ENCODE assay signal across 1 cellular context in the genomic region with DNA sequence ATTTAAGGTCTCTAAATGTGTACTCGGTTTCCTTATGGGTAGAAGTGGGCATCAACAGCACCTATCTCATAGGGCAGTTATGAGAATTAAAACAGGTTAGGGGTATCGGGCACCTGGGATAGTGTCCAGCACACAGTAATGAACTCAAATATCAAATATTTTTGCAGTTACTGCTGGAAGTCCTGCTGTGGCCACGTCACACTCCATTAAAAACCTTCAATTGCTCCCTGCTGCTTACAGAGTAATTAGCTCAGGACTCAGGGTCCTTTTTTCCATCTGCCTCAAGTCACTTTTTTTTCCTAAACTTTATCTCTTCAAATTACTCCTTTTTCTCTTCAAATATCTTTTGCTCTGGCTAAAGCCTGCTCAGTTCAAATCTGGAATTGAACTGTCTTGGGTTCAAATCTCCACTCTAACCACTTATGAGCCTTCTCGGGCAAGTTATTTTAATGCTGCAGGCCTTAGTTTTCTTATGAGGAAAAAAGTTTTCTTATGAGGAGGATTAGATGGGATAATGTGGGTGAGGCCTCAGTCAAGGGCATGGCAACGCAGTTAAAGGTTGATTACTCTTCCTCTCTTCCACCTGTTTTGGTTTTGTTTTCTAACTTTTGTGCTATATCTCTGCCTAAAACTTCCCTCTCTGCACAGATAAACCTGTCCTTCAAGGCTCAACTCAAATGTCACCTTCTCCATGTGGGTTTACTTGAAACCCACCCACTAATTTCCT.
TF ChIP-seq lines count a peak whose summit lies in the region.

No MANE protein-coding gene starts in this region.

TF ChIP-seq in HepG2, 621 proteins besides CTCF, POLR2A, EP300 and RAD21 (continued from another document):
- TF ChIP-seq CEBPB (IDR thresholded peaks at IDR 0.05; ENCODE audit: borderline replicate concordance, low read depth, low read length) = no peak
- TF ChIP-seq ZSCAN12 (CRISPR knock-in tag; IDR thresholded peaks at IDR 0.05) = 0 out of 2 replicates have a peak, but pooled peaks have one; percentile 10
- no peak for TF ChIP-seq ZHX1 (CRISPR knock-in tag; IDR thresholded peaks at IDR 0.05; ENCODE audit: low read depth)
- no peak for TF ChIP-seq ZNF550 (CRISPR knock-in tag; IDR thresholded peaks at IDR 0.05; ENCODE audit: borderline replicate concordance)
- TF ChIP-seq TARDBP (CRISPR knock-in tag; IDR thresholded peaks at IDR 0.05) = no peak
- TF ChIP-seq, protein P1, sequence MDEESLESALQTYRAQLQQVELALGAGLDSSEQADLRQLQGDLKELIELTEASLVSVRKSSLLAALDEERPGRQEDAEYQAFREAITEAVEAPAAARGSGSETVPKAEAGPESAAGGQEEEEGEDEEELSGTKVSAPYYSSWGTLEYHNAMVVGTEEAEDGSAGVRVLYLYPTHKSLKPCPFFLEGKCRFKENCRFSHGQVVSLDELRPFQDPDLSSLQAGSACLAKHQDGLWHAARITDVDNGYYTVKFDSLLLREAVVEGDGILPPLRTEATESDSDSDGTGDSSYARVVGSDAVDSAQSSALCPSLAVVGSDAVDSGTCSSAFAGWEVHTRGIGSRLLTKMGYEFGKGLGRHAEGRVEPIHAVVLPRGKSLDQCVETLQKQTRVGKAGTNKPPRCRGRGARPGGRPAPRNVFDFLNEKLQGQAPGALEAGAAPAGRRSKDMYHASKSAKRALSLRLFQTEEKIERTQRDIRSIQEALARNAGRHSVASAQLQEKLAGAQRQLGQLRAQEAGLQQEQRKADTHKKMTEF (CRISPR knock-in tag; IDR thresholded peaks at IDR 0.05) = no peak
- TF ChIP-seq XRCC5 (optimal IDR thresholded peaks at IDR 0.05; ENCODE audit: low read length) = no peak
- no peak for TF ChIP-seq ZFP82 (CRISPR knock-in tag; IDR thresholded peaks at IDR 0.05; ENCODE audit: borderline replicate concordance)
- no peak for TF ChIP-seq ZIK1 (CRISPR knock-in tag; IDR thresholded peaks at IDR 0.05; ENCODE audit: borderline replicate concordance, low read depth)
- no peak for TF ChIP-seq UBTF (CRISPR knock-in tag; IDR thresholded peaks at IDR 0.05)
- no peak for TF ChIP-seq CREM (IDR thresholded peaks at IDR 0.05)
- TF ChIP-seq CREM (CRISPR knock-in tag; IDR thresholded peaks at IDR 0.05) = no peak
- TF ChIP-seq, protein P2, sequence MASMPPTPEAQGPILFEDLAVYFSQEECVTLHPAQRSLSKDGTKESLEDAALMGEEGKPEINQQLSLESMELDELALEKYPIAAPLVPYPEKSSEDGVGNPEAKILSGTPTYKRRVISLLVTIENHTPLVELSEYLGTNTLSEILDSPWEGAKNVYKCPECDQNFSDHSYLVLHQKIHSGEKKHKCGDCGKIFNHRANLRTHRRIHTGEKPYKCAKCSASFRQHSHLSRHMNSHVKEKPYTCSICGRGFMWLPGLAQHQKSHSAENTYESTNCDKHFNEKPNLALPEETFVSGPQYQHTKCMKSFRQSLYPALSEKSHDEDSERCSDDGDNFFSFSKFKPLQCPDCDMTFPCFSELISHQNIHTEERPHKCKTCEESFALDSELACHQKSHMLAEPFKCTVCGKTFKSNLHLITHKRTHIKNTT (CRISPR knock-in tag; IDR thresholded peaks at IDR 0.05) = no peak
- TF ChIP-seq KMT2A (CRISPR knock-in tag; IDR thresholded peaks at IDR 0.05) = no peak
- TF ChIP-seq PRPF4 (IDR thresholded peaks at IDR 0.05; ENCODE audit: low read depth, low read length, poor library complexity, severe bottlenecking) = no peak
- TF ChIP-seq GFI1 (CRISPR knock-in tag; IDR thresholded peaks at IDR 0.05; ENCODE audit: borderline replicate concordance) = 0 out of 2 replicates have a peak, but pooled peaks have one; percentile 13
- TF ChIP-seq, protein P3, sequence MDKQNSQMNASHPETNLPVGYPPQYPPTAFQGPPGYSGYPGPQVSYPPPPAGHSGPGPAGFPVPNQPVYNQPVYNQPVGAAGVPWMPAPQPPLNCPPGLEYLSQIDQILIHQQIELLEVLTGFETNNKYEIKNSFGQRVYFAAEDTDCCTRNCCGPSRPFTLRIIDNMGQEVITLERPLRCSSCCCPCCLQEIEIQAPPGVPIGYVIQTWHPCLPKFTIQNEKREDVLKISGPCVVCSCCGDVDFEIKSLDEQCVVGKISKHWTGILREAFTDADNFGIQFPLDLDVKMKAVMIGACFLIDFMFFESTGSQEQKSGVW (CRISPR knock-in tag; IDR thresholded peaks at IDR 0.05; ENCODE audit: borderline replicate concordance) = no peak
- TF ChIP-seq HOXA3 (CRISPR knock-in tag; IDR thresholded peaks at IDR 0.05) = no peak
- 0 out of 2 replicates have a peak, but pooled peaks have one; percentile 33 for TF ChIP-seq ONECUT2 (CRISPR knock-in tag; IDR thresholded peaks at IDR 0.05)
